Comparison of ENCODE assay signal across 21 cellular contexts in the genomic region with DNA sequence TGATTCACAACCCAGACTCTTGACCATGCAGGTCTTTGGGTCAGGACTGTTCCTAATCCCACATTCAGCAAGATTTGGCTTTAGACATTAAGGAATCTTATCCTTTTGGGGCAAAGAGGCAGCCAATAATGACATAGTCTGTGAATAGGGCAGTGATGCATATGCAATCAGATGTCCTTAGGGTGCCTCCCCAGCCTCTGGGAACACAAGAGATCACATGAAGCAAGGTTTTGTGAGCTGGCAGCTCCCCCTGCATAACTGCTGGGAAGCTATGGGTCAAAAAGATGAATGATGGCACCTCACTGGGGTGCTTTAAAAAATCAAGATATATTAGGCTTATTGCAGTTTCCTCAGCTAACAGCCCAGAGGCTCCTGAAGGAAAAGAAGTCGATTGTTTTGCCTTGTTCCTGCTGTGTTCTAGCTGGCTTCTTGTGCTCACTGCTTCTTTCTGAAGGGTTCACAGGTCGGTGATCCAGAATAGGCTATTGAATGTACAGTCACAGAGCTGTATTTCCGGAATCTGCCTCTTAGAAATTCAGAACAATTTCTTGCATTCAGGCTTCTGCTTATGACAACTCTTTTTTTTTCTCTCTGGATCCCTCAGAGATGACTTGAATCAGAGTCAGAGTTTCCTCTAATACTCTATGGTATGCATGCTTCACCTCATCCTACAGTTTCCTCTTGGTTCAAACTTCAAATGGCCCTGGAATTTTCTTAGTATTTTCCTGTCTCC. TPM values are rescaled to one million over a fixed set of nuclear protein-coding genes. Genes with fewer than 3 reads are reported as not detected.
A peak's percentile ranks its signal among the peaks of the same experiment; 100 is the strongest.
DNase-seq lines count a peak whose midpoint lies in the region; ATAC-seq and TF ChIP-seq lines count a peak whose summit lies in the region.
"Had no signal": no experiment of that assay in that cellular context is flagged by ENCODE, and none has a peak within 500 bp of the region (broad histone marks: within the 10 kb centered on the region; RNA-seq: fewer than 3 reads in every experiment).

No MANE protein-coding gene starts in this region.

- no peaks in the 10 kb centered on the region for H3K27me3 ChIP-seq in skeletal muscle satellite cell (ENCODE audit: control insufficient read depth, insufficient read depth, low read length)
- H3K27me3 ChIP-seq: heart left ventricle had no signal

- H3K4me2 ChIP-seq in skeletal muscle satellite cell (ENCODE audit: low read length), result peak overlapping the region; percentile 24

- ATAC-seq in HG02970 (IDR thresholded peaks at IDR 0.05; ENCODE audit: low FRiP score, unreplicated experiment), result no peak

- peaks cover 6% of the 10 kb centered on the region for H3K36me3 ChIP-seq in skeletal muscle satellite cell (ENCODE audit: insufficient read depth, low read length)
- H3K36me3 ChIP-seq: heart left ventricle had no signal

- H3K27ac Mint-ChIP-seq in HFFc6, result peak overlapping the region; percentile 72
- H3K27ac Mint-ChIP-seq: activated CD4-positive, alpha-beta T cell treated with anti-CD3 and anti-CD28 coated beads, Interleukin-2, amount 10 ng/mL, durations not matched to agents 7 days and 5 days had no signal

- no peak overlapping the region for H3K27ac ChIP-seq in coronary artery
- H3K27ac ChIP-seq: heart left ventricle, parathyroid adenoma had no signal

- POLR2A ChIA-PET in HEK293T (lab: Yijun Ruan, JAX), result no interaction called here

- TF ChIP-seq CTCF in HFFc6 (IDR thresholded peaks at IDR 0.05) (no peak), astrocyte of the spinal cord (IDR thresholded peaks at IDR 0.05; ENCODE audit: low read depth, low read length) (no peak), fibroblast of the aortic adventitia (IDR thresholded peaks at IDR 0.05; ENCODE audit: insufficient read depth, low read length) (no peak), coronary artery (IDR thresholded peaks at IDR 0.05) (no peak)

- peak overlapping the region; percentile 44 for H3K9ac ChIP-seq in skeletal muscle satellite cell (ENCODE audit: low read depth, low read length)
- H3K9ac ChIP-seq: parathyroid adenoma had no signal

- peaks cover 37% of the 10 kb centered on the region for H3K4me1 ChIP-seq in skeletal muscle satellite cell (ENCODE audit: control insufficient read depth, insufficient read depth, low read length)
- H3K4me1 ChIP-seq: heart left ventricle, parathyroid adenoma had no signal

- no peaks in the 10 kb centered on the region for H3K27me3 Mint-ChIP-seq in HFFc6 (ENCODE audit: insufficient read depth)

- H3K4me1 Mint-ChIP-seq in HFFc6 (ENCODE audit: low read depth), result peaks cover 42% of the 10 kb centered on the region

- H3K4me3 ChIP-seq in astrocyte of the spinal cord (ENCODE audit: low read depth, low read length) (no peak overlapping the region), fibroblast of the aortic adventitia (ENCODE audit: low read depth, low read length) (no peak overlapping the region), skeletal muscle satellite cell (ENCODE audit: low read length) (peak overlapping the region; percentile 3), coronary artery (no peak overlapping the region)
- H3K4me3 ChIP-seq: heart left ventricle had no signal

- CTCF ChIA-PET in HEK293T (lab: Yijun Ruan, JAX), result interaction anchor here (0.7 kb wide), 1 partner anchor 54 kb away, joined by 3 read pairs; no protein-coding TSS in a partner anchor

- H3K4me3 Mint-ChIP-seq in HFFc6, result peak overlapping the region; percentile 5; the same call in 1 of the 2 replicates
- H3K4me3 Mint-ChIP-seq: activated CD4-positive, alpha-beta T cell treated with anti-CD3 and anti-CD28 coated beads, Interleukin-2, amount 10 ng/mL, durations not matched to agents 7 days and 5 days; naive B cell had no signal

- H3K9me3 ChIP-seq in skeletal muscle satellite cell (replicated peaks; ENCODE audit: low read length), result no peaks in the 10 kb centered on the region
- H3K9me3 ChIP-seq: heart left ventricle had no signal

- no peaks in the 10 kb centered on the region for H3K9me3 Mint-ChIP-seq in HFFc6
- H3K9me3 Mint-ChIP-seq: activated CD4-positive, alpha-beta T cell treated with anti-CD3 and anti-CD28 coated beads, Interleukin-2, amount 10 ng/mL, durations not matched to agents 7 days and 5 days had no signal

- DNase-seq in HFFc6 (peak; percentile 53), astrocyte of the spinal cord (ENCODE audit: low read depth, low spot score) (peak; percentile 15), fibroblast of the aortic adventitia (ENCODE audit: low read depth) (peak; percentile 42), HEK293T (ENCODE audit: extremely low spot score) (no peak), coronary artery (ENCODE audit: low spot score) (no peak)
- DNase-seq: activated CD4-positive, alpha-beta T cell treated with anti-CD3 and anti-CD28 coated beads, Interleukin-2, amount 10 ng/mL, durations not matched to agents 7 days and 5 days; activated CD8-positive, alpha-beta memory T cell treated with anti-CD3 and anti-CD28 coated beads, Interleukin-2, amount 50 U/mL, for 48 hours; anterior cingulate cortex; heart left ventricle; naive B cell; NCI-H1694 treated with DMSO at 0.1 percent for 48 hours; NCI-H345; RPMI8226; stimulated activated CD4-positive, alpha-beta T cell treated with anti-CD3 and anti-CD28 coated beads, Interleukin-2, amount 100 ng/mL, for 48 hours; SW 1271 had no signal

- no peaks in the 10 kb centered on the region for H3K36me3 Mint-ChIP-seq in HFFc6 (ENCODE audit: low read depth)
- H3K36me3 Mint-ChIP-seq: naive B cell had no signal

- in situ Hi-C loops in astrocyte of the spinal cord (cut with HindIII; ENCODE audit: low sequenced_read_pairs), result no loop called here

TF ChIP-seq in HEK293T, 16 proteins besides CTCF, POLR2A, EP300 and RAD21:
- TF ChIP-seq FOXA1 (IDR thresholded peaks at IDR 0.05), result no peak
- no peak for TF ChIP-seq PKNOX1 (IDR thresholded peaks at IDR 0.05)
- no peak for TF ChIP-seq ELF4 (IDR thresholded peaks at IDR 0.05)
- no peak for TF ChIP-seq ARNT (IDR thresholded peaks at IDR 0.05)
- no peak for TF ChIP-seq CTBP1 (IDR thresholded peaks at IDR 0.05; ENCODE audit: borderline replicate concordance)
- TF ChIP-seq L3MBTL2 (conservative IDR thresholded peaks at IDR 0.05), result no peak
- no peak for TF ChIP-seq SP1 (IDR thresholded peaks at IDR 0.05)
- TF ChIP-seq HDGF (IDR thresholded peaks at IDR 0.05; ENCODE audit: borderline replicate concordance), result no peak
- no peak for TF ChIP-seq SUZ12 (IDR thresholded peaks at IDR 0.05)
- no peak for TF ChIP-seq NFRKB (IDR thresholded peaks at IDR 0.05)
- TF ChIP-seq TARDBP (IDR thresholded peaks at IDR 0.05), result no peak
- TF ChIP-seq ZNF384 (IDR thresholded peaks at IDR 0.05), result no peak
TF ChIP-seq in HEK293T: peak in this region for 0.

RNA-seq across cellular contexts. Expression of gene INSC, which starts 31.7 kb away (rescaled TPM):
- under 1 TPM; 0.08 to 0.43 (median 0.16) TPM for total RNA-seq in HFFc6 (2021; fragmentation: NEBNext Ultra II Directional; extraction: Animal tissue kit (Norgen Biotek cat#: 25700))
- total RNA-seq in fibroblast of the aortic adventitia (ENCODE audit: low replicate concordance), result 0.81 TPM in 1 of 2 replicates, not detected in the other
- 22.1 and 42.4 TPM in 2 replicates for total RNA-seq in skeletal muscle satellite cell (2012; rRNA removed)
- total RNA-seq: Calu3, endothelial cell of umbilical vein, lung microvascular endothelial cell had no signal

Comparison
In these comparisons a context has a peak if more than half of its experiments do, and no peak if none do; other contexts are left out.
1. DNase-seq: peak in HFFc6 (single experiment), astrocyte of the spinal cord (single experiment) and fibroblast of the aortic adventitia (single experiment); none in HEK293T (single experiment) and coronary artery (single experiment).